18 cellular contexts compared by ENCODE assay signal in genomic region chr10:50503661-50504320, GRCh38.
DNase-seq lines count a peak whose midpoint lies in the region; ATAC-seq, FAIRE-seq and TF ChIP-seq lines count a peak whose summit lies in the region.
"Had no signal": no experiment of that assay in that cellular context is flagged by ENCODE, and none has a peak within 500 bp of the region (broad histone marks: within the 10 kb centered on the region; RNA-seq: fewer than 3 reads in every experiment).

No MANE protein-coding gene starts in this region.

- H3K9me3 ChIP-seq in heart left ventricle (no peaks in the 10 kb centered on the region), keratinocyte (ENCODE audit: control insufficient read depth, low read depth, low read length) (no peaks in the 10 kb centered on the region)

- H3K9me1 ChIP-seq in keratinocyte (ENCODE audit: control insufficient read depth, extremely low read depth, insufficient read depth, low read length) = no peaks in the 10 kb centered on the region

- no peaks in the 10 kb centered on the region for H3K36me3 Mint-ChIP-seq in activated T-helper 17 cell treated with anti-CD3 and anti-CD28 coated beads, Interleukin-2, amount 50 U/mL, for 72 hours (ENCODE audit: low read depth)
- no peaks in the 10 kb centered on the region for H3K36me3 Mint-ChIP-seq in type B pancreatic cell

- peak overlapping the region; percentile 86 for H3K4me2 ChIP-seq in keratinocyte (ENCODE audit: control insufficient read depth, extremely low read depth, insufficient read depth, low read depth, low read length)

- peak; percentile 90 for FAIRE-seq in keratinocyte (lab: Jason Lieb, UNC)
- FAIRE-seq: endothelial cell of umbilical vein had no signal

- TF ChIP-seq CTCF in heart left ventricle (IDR thresholded peaks at IDR 0.05) = no peak
- TF ChIP-seq CTCF in keratinocyte (optimal IDR thresholded peaks at IDR 0.05 in 1 of 3, IDR thresholded peaks at IDR 0.05 in 1 of 3, conservative IDR thresholded peaks at IDR 0.05 in 1 of 3; ENCODE audit: extremely low read depth in 1 of 3, insufficient read depth in 2 of 3, low read length in 3 of 3) = no peak
- no peak for TF ChIP-seq CTCF in type B pancreatic cell (conservative IDR thresholded peaks at IDR 0.05)

- H3K27ac ChIP-seq in heart left ventricle = no peak overlapping the region
- H3K27ac ChIP-seq in keratinocyte (ENCODE audit: control insufficient read depth, insufficient read depth, low read length) = peak overlapping the region; percentile 90
- H3K27ac ChIP-seq: VCaP had no signal

- intact Hi-C loops in heart left ventricle (cut with DNase I) (no loop called here), Right ventricle myocardium superior (cut with DNase I) (loop anchor here (10.0 kb wide), 1 partner anchor 121 kb away; the partner anchor contains the start of gene SGMS1)

- H3K4me3 ChIP-seq in heart left ventricle (no peak overlapping the region), keratinocyte (ENCODE audit: control insufficient read depth in 2 of 3, extremely low read depth in 1 of 3, insufficient read depth in 2 of 3, low read depth in 1 of 3, low read length in 3 of 3) (peak overlapping the region in 1 of 3 experiments; percentile 15)

- H3K27ac Mint-ChIP-seq in activated T-helper 17 cell treated with anti-CD3 and anti-CD28 coated beads, Interleukin-2, amount 50 U/mL, for 72 hours = no peak overlapping the region
- H3K27ac Mint-ChIP-seq in type B pancreatic cell = peak overlapping the region; percentile 93
- H3K27ac Mint-ChIP-seq: activated naive CD8-positive, alpha-beta T cell treated with anti-CD3 and anti-CD28 coated beads for 36 hours had no signal

- dilution Hi-C loops in keratinocyte (cut with MboI; ENCODE audit: extremely low pct_ligation_motif_present, low sequenced_read_pairs) = no loop called here

- 60 to 72% (median 69%) methylated on average over 10 of the region's 10 CpGs for WGBS in heart left ventricle, 4 donors

- peak in 3 of 4 donors; percentile 32 to 63 (median 47) for ATAC-seq in heart left ventricle
- no peak for ATAC-seq in Right ventricle myocardium superior (ENCODE audit: poor library complexity)
- peak; percentile 41 for ATAC-seq in activated T-helper 17 cell treated with anti-CD3 and anti-CD28 coated beads, Interleukin-2, amount 50 U/mL, for 72 hours (replicated peaks)
- ATAC-seq in GM21526 (IDR thresholded peaks at IDR 0.05; ENCODE audit: low FRiP score, unreplicated experiment) = no peak
- ATAC-seq: Panc1 had no signal

- peak overlapping the region; percentile 55 for H2AFZ ChIP-seq in keratinocyte (ENCODE audit: control insufficient read depth, low read length)

- H3K27me3 Mint-ChIP-seq in activated T-helper 17 cell treated with anti-CD3 and anti-CD28 coated beads, Interleukin-2, amount 50 U/mL, for 72 hours = no peaks in the 10 kb centered on the region
- H3K27me3 Mint-ChIP-seq in type B pancreatic cell = no peaks in the 10 kb centered on the region
- H3K27me3 Mint-ChIP-seq: activated naive CD8-positive, alpha-beta T cell treated with anti-CD3 and anti-CD28 coated beads for 36 hours had no signal

- H3K4me1 ChIP-seq in heart left ventricle (peaks cover 0 to 46% (median 22%) of the 10 kb centered on the region in 12 donors), keratinocyte (ENCODE audit: control insufficient read depth, extremely low read depth, insufficient read depth, low read length) (peaks cover 27% of the 10 kb centered on the region)

- no peaks in the 10 kb centered on the region for H4K20me1 ChIP-seq in keratinocyte (ENCODE audit: control insufficient read depth, extremely low read depth, insufficient read depth, low read length)

- no peaks in the 10 kb centered on the region for H3K9me3 Mint-ChIP-seq in activated T-helper 17 cell treated with anti-CD3 and anti-CD28 coated beads, Interleukin-2, amount 50 U/mL, for 72 hours
- no peaks in the 10 kb centered on the region for H3K9me3 Mint-ChIP-seq in type B pancreatic cell

- peaks cover 36% of the 10 kb centered on the region for H3K4me1 Mint-ChIP-seq in activated T-helper 17 cell treated with anti-CD3 and anti-CD28 coated beads, Interleukin-2, amount 50 U/mL, for 72 hours
- peaks cover 5% of the 10 kb centered on the region for H3K4me1 Mint-ChIP-seq in type B pancreatic cell (ENCODE audit: unreplicated experiment)

- peak overlapping the region; percentile 64 for H3K9ac ChIP-seq in keratinocyte (ENCODE audit: control insufficient read depth, extremely low read depth, insufficient read depth, low read length)

- H3K36me3 ChIP-seq in heart left ventricle = no peaks in the 10 kb centered on the region
- H3K36me3 ChIP-seq in keratinocyte (ENCODE audit: control insufficient read depth in 2 of 2, extremely low read depth in 1 of 2, insufficient read depth in 2 of 2, low read length in 2 of 2) = no peaks in the 10 kb centered on the region

- H3K79me2 ChIP-seq in keratinocyte (ENCODE audit: control insufficient read depth, insufficient read depth, low read length) = no peaks in the 10 kb centered on the region

- no peaks in the 10 kb centered on the region for H3K27me3 ChIP-seq in heart left ventricle
- H3K27me3 ChIP-seq in keratinocyte (ENCODE audit: control insufficient read depth, extremely low read depth, insufficient read depth, low read length) = no peaks in the 10 kb centered on the region

- DNase-seq in heart left ventricle (no peak), Right ventricle myocardium superior (no peak), keratinocyte (ENCODE audit: low read depth, low spot score) (peak; percentile 62), type B pancreatic cell (ENCODE audit: extremely low spot score, unreplicated experiment) (no peak), NCI-H2029 (lab: John Stamatoyannopoulos, UW) (no peak), NCI-H2171 treated with DMSO at 0.1 percent for 48 hours (lab: John Stamatoyannopoulos, UW) (no peak)
- DNase-seq: activated naive CD8-positive, alpha-beta T cell treated with anti-CD3 and anti-CD28 coated beads for 36 hours; DMS 273 treated with DMSO at 0.1 percent for 48 hours; KBM-7; left cardiac atrium; NCI-H1417; NCI-H446; SW 1271 had no signal

- TF ChIP-seq POLR2A in heart left ventricle (IDR thresholded peaks at IDR 0.05) = no peak

- peak overlapping the region; percentile 8 for H3K4me3 Mint-ChIP-seq in activated T-helper 17 cell treated with anti-CD3 and anti-CD28 coated beads, Interleukin-2, amount 50 U/mL, for 72 hours
- peak overlapping the region; percentile 21 for H3K4me3 Mint-ChIP-seq in type B pancreatic cell
- H3K4me3 Mint-ChIP-seq: activated naive CD8-positive, alpha-beta T cell treated with anti-CD3 and anti-CD28 coated beads for 36 hours had no signal

Comparison
In these comparisons a context has a peak if more than half of its experiments do, and no peak if none do; other contexts are left out.
1. ATAC-seq: peak in heart left ventricle (3 of 4) and activated T-helper 17 cell treated with anti-CD3 and anti-CD28 coated beads, Interleukin-2, amount 50 U/mL, for 72 hours (single experiment); none in Right ventricle myocardium superior (single experiment) and GM21526 (single experiment).